8 cellular contexts compared by ENCODE assay signal in the genomic region with DNA sequence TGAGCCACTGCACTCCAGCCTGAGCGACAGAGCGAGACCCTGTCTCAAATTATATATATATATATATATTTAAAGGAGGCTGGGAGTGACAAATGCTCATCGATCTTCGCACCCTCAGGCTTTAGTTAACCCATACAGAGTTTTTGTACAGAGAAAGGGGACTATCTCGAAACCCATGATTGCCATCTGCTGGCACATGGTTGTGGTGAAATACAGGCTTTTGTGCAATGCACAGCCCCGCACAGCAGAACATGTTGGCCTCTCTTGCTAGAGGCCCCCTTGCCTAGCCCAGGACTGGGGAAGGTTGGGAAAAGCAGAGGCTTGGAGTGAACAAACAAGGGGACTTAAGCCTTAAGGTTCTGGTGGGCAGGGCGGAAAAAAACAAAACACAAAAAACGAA. TPM values are rescaled to one million over a fixed set of nuclear protein-coding genes. Genes with fewer than 3 reads are reported as not detected.
DNase-seq lines count a peak whose midpoint lies in the region; ATAC-seq and TF ChIP-seq lines count a peak whose summit lies in the region.

No MANE protein-coding gene starts in this region.

- H4K20me1 ChIP-seq in PC-9 (ENCODE audit: insufficient read depth) = no peaks in the 10 kb centered on the region

- CTCF ChIA-PET in Calu3 (lab: Charles Lee) (no interaction called here), PC-9 (lab: Charles Lee) (interaction anchor here (0.5 kb wide), 1 partner anchor 49 kb away, joined by 6 read pairs; no protein-coding TSS in a partner anchor)

- H3K27me3 ChIP-seq in PC-9 (ENCODE audit: insufficient read depth, low read depth) (peaks cover 33% of the 10 kb centered on the region), foreskin keratinocyte (peaks cover 3% of the 10 kb centered on the region)

- H3K27ac ChIP-seq in PC-9 = no peak overlapping the region
- H3K27ac ChIP-seq in foreskin keratinocyte = no peak overlapping the region

- no peaks in the 10 kb centered on the region for H3K9me3 Mint-ChIP-seq in Calu3 (ENCODE audit: low read depth, unreplicated experiment)
- no peaks in the 10 kb centered on the region for H3K9me3 Mint-ChIP-seq in activated naive CD8-positive, alpha-beta T cell treated with anti-CD3 and anti-CD28 coated beads, Interleukin-2, amount 50 U/mL, for 24 hours

- no peak for TF ChIP-seq CTCF in Calu3 (IDR thresholded peaks at IDR 0.05; ENCODE audit: unreplicated experiment)
- TF ChIP-seq CTCF in PC-9 (conservative IDR thresholded peaks at IDR 0.05) = peak; percentile 43
- peak; percentile 32 for TF ChIP-seq CTCF in foreskin keratinocyte (conservative IDR thresholded peaks at IDR 0.05)

- ATAC-seq in foreskin keratinocyte = no peak
- no peak for ATAC-seq in activated naive CD8-positive, alpha-beta T cell treated with anti-CD3 and anti-CD28 coated beads, Interleukin-2, amount 50 U/mL, for 24 hours
- ATAC-seq in HG02981 (IDR thresholded peaks at IDR 0.05; ENCODE audit: unreplicated experiment) = no peak
- no peak for ATAC-seq in GM21515 (IDR thresholded peaks at IDR 0.05; ENCODE audit: unreplicated experiment)

- H3K4me2 ChIP-seq in PC-9 = no peak overlapping the region

- no peaks in the 10 kb centered on the region for H3K79me2 ChIP-seq in PC-9 (ENCODE audit: low read depth)

- H3K36me3 ChIP-seq in PC-9 (ENCODE audit: low read depth) = no peaks in the 10 kb centered on the region

- no peak overlapping the region for H3K4me3 ChIP-seq in PC-9

- peaks cover 4% of the 10 kb centered on the region for H3K36me3 Mint-ChIP-seq in Calu3 (ENCODE audit: insufficient read depth, unreplicated experiment)
- H3K36me3 Mint-ChIP-seq in activated naive CD8-positive, alpha-beta T cell treated with anti-CD3 and anti-CD28 coated beads, Interleukin-2, amount 50 U/mL, for 24 hours (ENCODE audit: low read depth) = no peaks in the 10 kb centered on the region

- DNase-seq in Calu3 (peak; percentile 12), HCEC 1CT (peak; percentile 13), PC-9 (peak; percentile 19 to 41), foreskin keratinocyte (no peak)
- DNase-seq in central memory CD4-positive, alpha-beta T cell = no peak
- no peak for DNase-seq in activated naive CD8-positive, alpha-beta T cell treated with anti-CD3 and anti-CD28 coated beads, Interleukin-2, amount 50 U/mL, for 24 hours

- BruUV-seq in Calu3 (replicated peaks; lab: Mats Ljungman, UMichigan) (no TSS peak), PC-9 (replicated peaks; lab: Mats Ljungman, UMichigan) (no TSS peak)

- POLR2A ChIA-PET in PC-9 (lab: Charles Lee; ENCODE audit: unreplicated experiment) = no interaction called here

- H2AFZ ChIP-seq in PC-9 = no peak overlapping the region

- no peaks in the 10 kb centered on the region for H3K9me3 ChIP-seq in PC-9 (ENCODE audit: insufficient read depth, low read depth)

- H3K9me2 ChIP-seq in PC-9 (ENCODE audit: insufficient read depth) = no peaks in the 10 kb centered on the region

- no peak overlapping the region for H3K4me3 Mint-ChIP-seq in Calu3 (ENCODE audit: low read depth, unreplicated experiment)
- H3K4me3 Mint-ChIP-seq in activated naive CD8-positive, alpha-beta T cell treated with anti-CD3 and anti-CD28 coated beads, Interleukin-2, amount 50 U/mL, for 24 hours = no peak overlapping the region

- H3F3A ChIP-seq in PC-9 (ENCODE audit: insufficient read depth, low read depth) = no peaks in the 10 kb centered on the region

- intact Hi-C loops in Calu3 (cut with micrococcal nuclease; ENCODE audit: unreplicated experiment) (loop anchor here (5.0 kb wide), 1 partner anchor 77 kb away; the partner anchor contains the start of gene MADD), PC-9 (cut with micrococcal nuclease; ENCODE audit: unreplicated experiment) (no loop called here)

- H3K4me1 Mint-ChIP-seq in Calu3 (ENCODE audit: low read depth, unreplicated experiment) = no peaks in the 10 kb centered on the region
- no peaks in the 10 kb centered on the region for H3K4me1 Mint-ChIP-seq in activated naive CD8-positive, alpha-beta T cell treated with anti-CD3 and anti-CD28 coated beads, Interleukin-2, amount 50 U/mL, for 24 hours

- H3K4me1 ChIP-seq in PC-9 (replicated peaks; ENCODE audit: insufficient read depth) (no peaks in the 10 kb centered on the region), foreskin keratinocyte (no peaks in the 10 kb centered on the region)

- H3K27me3 Mint-ChIP-seq in Calu3 (ENCODE audit: unreplicated experiment) = peaks cover 49% of the 10 kb centered on the region
- no peaks in the 10 kb centered on the region for H3K27me3 Mint-ChIP-seq in activated naive CD8-positive, alpha-beta T cell treated with anti-CD3 and anti-CD28 coated beads, Interleukin-2, amount 50 U/mL, for 24 hours

- no peak overlapping the region for H3K27ac Mint-ChIP-seq in Calu3 (ENCODE audit: unreplicated experiment)
- no peak overlapping the region for H3K27ac Mint-ChIP-seq in activated naive CD8-positive, alpha-beta T cell treated with anti-CD3 and anti-CD28 coated beads, Interleukin-2, amount 50 U/mL, for 24 hours

RNA-seq across cellular contexts. Expression of gene MYBPC3, which starts 3.6 kb away (rescaled TPM):
- total RNA-seq in Calu3 (2022) = not detected in 2 replicates
- not detected in 2 replicates for total RNA-seq in PC-9 (2021)
- total RNA-seq in foreskin keratinocyte = not detected in 2 replicates
- polyA plus RNA-seq in foreskin keratinocyte = not detected in 2 replicates

RNA-seq across cellular contexts. Expression of gene SPI1, which starts 29.5 kb away (rescaled TPM):
- total RNA-seq in Calu3 (2022) = not detected in 2 replicates
- total RNA-seq in PC-9 (2021) = not detected in 2 replicates
- total RNA-seq in foreskin keratinocyte = not detected in 2 replicates
- polyA plus RNA-seq in foreskin keratinocyte = not detected in 2 replicates

RNA-seq across cellular contexts. Expression of gene SLC39A13, which starts 59.5 kb away (rescaled TPM):
- total RNA-seq in Calu3 (2022) = 23.8 and 24.3 TPM in 2 replicates
- 28.8 and 32.3 TPM in 2 replicates for total RNA-seq in PC-9 (2021)
- total RNA-seq in foreskin keratinocyte = 48.2 and 58.1 TPM in 2 replicates
- polyA plus RNA-seq in foreskin keratinocyte = 64.6 and 70.8 TPM in 2 replicates

Comparison
In these comparisons a context has a peak if more than half of its experiments do, and no peak if none do; other contexts are left out.
1. DNase-seq: peak in Calu3 (single experiment), HCEC 1CT (single experiment) and PC-9 (2 of 2); none in foreskin keratinocyte (0 of 2), central memory CD4-positive, alpha-beta T cell (single experiment) and activated naive CD8-positive, alpha-beta T cell treated with anti-CD3 and anti-CD28 coated beads, Interleukin-2, amount 50 U/mL, for 24 hours (single experiment).